9 cellular contexts compared by ENCODE assay signal in genomic region chr1:161382214-161383019, GRCh38. TPM values are rescaled to one million over a fixed set of nuclear protein-coding genes. Genes with fewer than 3 reads are reported as not detected.
DNase-seq lines count a peak whose midpoint lies in the region; ATAC-seq and TF ChIP-seq lines count a peak whose summit lies in the region.
"Had no signal": no experiment of that assay in that cellular context is flagged by ENCODE, and none has a peak within 500 bp of the region (broad histone marks: within the 10 kb centered on the region; RNA-seq: fewer than 3 reads in every experiment).

No MANE protein-coding gene starts in this region.

- H3K4me3 ChIP-seq in CD4-positive, alpha-beta memory T cell (ENCODE audit: low read length in 2 of 2): no peak overlapping the region
- no peak overlapping the region for H3K4me3 ChIP-seq in right cardiac atrium (ENCODE audit: low read length)
- peak overlapping the region; percentile 24 for H3K4me3 ChIP-seq in skeletal muscle satellite cell (ENCODE audit: low read length)
- no peak overlapping the region for H3K4me3 ChIP-seq in lower leg skin (ENCODE audit: low read depth, poor library complexity, severe bottlenecking)

- no peaks in the 10 kb centered on the region for H3K79me1 ChIP-seq in H9 (ENCODE audit: insufficient read depth, low read depth, low read length, poor library complexity, severe bottlenecking)

- no peak overlapping the region for H3K4ac ChIP-seq in H9 (ENCODE audit: low read depth, low read length)

- TF ChIP-seq POLR2A in lower leg skin (IDR thresholded peaks at IDR 0.05): no peak

- no peak overlapping the region for H3K4me3 Mint-ChIP-seq in CD4-positive, alpha-beta memory T cell
- no peak overlapping the region for H3K4me3 Mint-ChIP-seq in H9

- no peak overlapping the region for H3T11ph ChIP-seq in H9 (ENCODE audit: low read length)

- peak overlapping the region in 3 of 7 donors; percentile 3 to 76 (median 7) for H3K27ac Mint-ChIP-seq in CD4-positive, alpha-beta memory T cell
- no peak overlapping the region for H3K27ac Mint-ChIP-seq in H9
- H3K27ac Mint-ChIP-seq: IgD-negative memory B cell had no signal

- H2BK120ac ChIP-seq in H9 (ENCODE audit: low read depth, low read length, poor library complexity, severe bottlenecking): no peak overlapping the region

- H2AK5ac ChIP-seq in H9 (ENCODE audit: insufficient read length, low read length): no peak overlapping the region

- no peak overlapping the region for H2BK5ac ChIP-seq in H9 (ENCODE audit: insufficient read length, low read length)

- TF ChIP-seq CTCF in H9 (conservative IDR thresholded peaks at IDR 0.05) (peak; percentile 79), lower leg skin (IDR thresholded peaks at IDR 0.05) (peak in 1 of 3 donors; percentile 25)

- H3K27ac ChIP-seq in CD4-positive, alpha-beta memory T cell (ENCODE audit: low read depth, low read length): no peak overlapping the region
- H3K27ac ChIP-seq in H9 (ENCODE audit: insufficient read length, low read depth, low read length) (no peak overlapping the region), angular gyrus (ENCODE audit: low read depth, low read length) (peak overlapping the region; percentile 24), right cardiac atrium (ENCODE audit: low read length) (no peak overlapping the region)

- H3K4me1 ChIP-seq in CD4-positive, alpha-beta memory T cell (ENCODE audit: insufficient read depth, low read length): peaks cover 17% of the 10 kb centered on the region
- H3K4me1 ChIP-seq in H9 (ENCODE audit: insufficient read depth, low read length) (no peaks in the 10 kb centered on the region), right cardiac atrium (ENCODE audit: control insufficient read depth, insufficient read depth, low read length) (no peaks in the 10 kb centered on the region), skeletal muscle satellite cell (ENCODE audit: control insufficient read depth, insufficient read depth, low read length) (peaks cover 21% of the 10 kb centered on the region)

- CTCF ChIA-PET in CD4-positive, alpha-beta memory T cell (lab: Charles Lee; ENCODE audit: partially characterized antibody): interaction anchor here (0.7 to 15.8 kb wide), 34 partner anchors 8 to 385 kb away, joined by 3 to 245 read pairs (median 4); partner anchors contain the start of genes ADAMTS4, APOA2, CFAP126 and FCER1G

- WGBS in H9 (ENCODE audit: extremely low coverage, insufficient read length, low lambda C conversion rate): no CpG with 5 or more reads among the region's 4 CpGs
- 25% methylated on average over 4 of the region's 4 CpGs for WGBS in right cardiac atrium
- 13 to 16% methylated on average over 4 of the region's 4 CpGs for WGBS in lower leg skin, 2 donors

- no peaks in the 10 kb centered on the region for H3K36me3 ChIP-seq in CD4-positive, alpha-beta memory T cell (ENCODE audit: insufficient read depth, low read length)
- no peaks in the 10 kb centered on the region for H3K36me3 ChIP-seq in skeletal muscle satellite cell (ENCODE audit: insufficient read depth, low read length)

- peak in 4 of 5 donors; percentile 48 to 61 (median 56) for DNase-seq in CD4-positive, alpha-beta memory T cell
- DNase-seq in H9: no peak
- peak; percentile 58 for DNase-seq in NCI-H345 (lab: John Stamatoyannopoulos, UW)
- peak in 1 of 3 donors; percentile 31 for DNase-seq in right cardiac atrium
- no peak for DNase-seq in lower leg skin (ENCODE audit: low spot score in 2 of 2)

- H4K20me1 ChIP-seq in H9 (ENCODE audit: control insufficient read depth, insufficient read depth, insufficient read length): no peaks in the 10 kb centered on the region

- H2BK20ac ChIP-seq in H9 (ENCODE audit: low read depth, low read length, poor library complexity, severe bottlenecking): no peak overlapping the region

- no peak overlapping the region for H2AFZ ChIP-seq in H9 (ENCODE audit: low read length)

- POLR2A ChIA-PET in CD4-positive, alpha-beta memory T cell (lab: Charles Lee; ENCODE audit: partially characterized antibody): interaction anchor here (0.7 to 1.3 kb wide), 5 partner anchors 12 to 216 kb away, joined by 3 to 7 read pairs (median 5); partner anchors contain the start of genes NDUFS2, PPOX and TOMM40L

- no peak overlapping the region for H3K18ac ChIP-seq in H9 (ENCODE audit: insufficient read length, low read depth, low read length)

- no peak overlapping the region for H3K56ac ChIP-seq in H9 (ENCODE audit: insufficient read length, low read depth, low read length)

- H3K9ac ChIP-seq in H9 (ENCODE audit: extremely low read depth, insufficient read length, low read length) (no peak overlapping the region), skeletal muscle satellite cell (ENCODE audit: low read depth, low read length) (peak overlapping the region; percentile 79)

- no peak overlapping the region for H2BK15ac ChIP-seq in H9 (ENCODE audit: low read depth, low read length)

- ATAC-seq in right cardiac atrium (peak; percentile 81 to 90), HG03025 (IDR thresholded peaks at IDR 0.05; ENCODE audit: low FRiP score, unreplicated experiment) (no peak)

- no peaks in the 10 kb centered on the region for H3K9me3 Mint-ChIP-seq in CD4-positive, alpha-beta memory T cell
- H3K9me3 Mint-ChIP-seq in H9: no peaks in the 10 kb centered on the region
- H3K9me3 Mint-ChIP-seq: IgD-negative memory B cell had no signal

- H3K4me2 ChIP-seq in H9 (ENCODE audit: insufficient read depth, insufficient read length, low read length): no peak overlapping the region
- peak overlapping the region; percentile 82 for H3K4me2 ChIP-seq in skeletal muscle satellite cell (ENCODE audit: low read length)

- no peaks in the 10 kb centered on the region for H3K23me2 ChIP-seq in H9 (ENCODE audit: insufficient read length, low read depth, low read length, poor library complexity, severe bottlenecking)

- no peak overlapping the region for H2BK12ac ChIP-seq in H9 (ENCODE audit: insufficient read length, low read depth, low read length)

- H3K14ac ChIP-seq in H9 (ENCODE audit: insufficient read depth, low read length): no peak overlapping the region

- peaks cover 7 to 14% (median 13%) of the 10 kb centered on the region in 4 donors for H3K4me1 Mint-ChIP-seq in CD4-positive, alpha-beta memory T cell
- peaks cover 7 to 12% of the 10 kb centered on the region in 2 experiments; a peak in 3 of 4 replicates for H3K4me1 Mint-ChIP-seq in H9

- H3K9me3 ChIP-seq in CD4-positive, alpha-beta memory T cell (ENCODE audit: control insufficient read depth in 1 of 2, low read length in 2 of 2): no peaks in the 10 kb centered on the region
- H3K9me3 ChIP-seq in H9 (ENCODE audit: control insufficient read depth, low read depth, low read length) (no peaks in the 10 kb centered on the region), right cardiac atrium (ENCODE audit: control insufficient read depth, low read length) (no peaks in the 10 kb centered on the region), skeletal muscle satellite cell (replicated peaks; ENCODE audit: low read length) (no peaks in the 10 kb centered on the region)

- H4K5ac ChIP-seq in H9 (ENCODE audit: insufficient read length, low read depth, low read length): no peak overlapping the region

- H4K91ac ChIP-seq in H9 (ENCODE audit: insufficient read length, low read depth, low read length): no peak overlapping the region

- H3K27me3 Mint-ChIP-seq in CD4-positive, alpha-beta memory T cell: no peaks in the 10 kb centered on the region
- no peaks in the 10 kb centered on the region for H3K27me3 Mint-ChIP-seq in H9 (ENCODE audit: low read depth)
- H3K27me3 Mint-ChIP-seq: IgD-negative memory B cell had no signal

- H3K79me2 ChIP-seq in H9 (ENCODE audit: insufficient read depth, low read length): no peaks in the 10 kb centered on the region

- H3K27me3 ChIP-seq in CD4-positive, alpha-beta memory T cell (ENCODE audit: insufficient read depth, low read length): no peaks in the 10 kb centered on the region
- H3K27me3 ChIP-seq in H9 (ENCODE audit: insufficient read depth, low read length): no peaks in the 10 kb centered on the region
- H3K27me3 ChIP-seq in right cardiac atrium (ENCODE audit: control insufficient read depth, insufficient read depth): no peaks in the 10 kb centered on the region
- no peaks in the 10 kb centered on the region for H3K27me3 ChIP-seq in skeletal muscle satellite cell (ENCODE audit: control insufficient read depth, insufficient read depth, low read length)

- intact Hi-C loops in CD4-positive, alpha-beta memory T cell (cut with micrococcal nuclease): loop anchor here (1.0 to 5.0 kb wide), 3 partner anchors 155 to 385 kb away; no protein-coding TSS in a partner anchor
- intact Hi-C loops in right cardiac atrium (cut with DNase I): loop anchor here in 3 of 4 donors (5.0 to 10.0 kb wide), 2 partner anchors 155 to 188 kb away; partner anchors contain the start of genes TOMM40L (in 3 of the 3) and ADAMTS4 (in 1 of the 3)
- intact Hi-C loops in lower leg skin (cut with DNase I; ENCODE audit: low total_unique reads): loop anchor here (10.0 kb wide), 1 partner anchor 158 kb away; the partner anchor contains the start of genes APOA2 and TOMM40L

- H3K23ac ChIP-seq in H9 (ENCODE audit: insufficient read length, low read depth, low read length): no peak overlapping the region

- no peaks in the 10 kb centered on the region for H3K36me3 Mint-ChIP-seq in CD4-positive, alpha-beta memory T cell
- no peaks in the 10 kb centered on the region for H3K36me3 Mint-ChIP-seq in H9 (ENCODE audit: insufficient read depth in 1 of 3, low read depth in 3 of 3)
- H3K36me3 Mint-ChIP-seq: IgD-negative memory B cell had no signal

- no peak overlapping the region for H4K8ac ChIP-seq in H9 (replicated peaks; ENCODE audit: insufficient read length, low read depth, low read length)

RNA-seq across cellular contexts. Expression of gene CFAP126, which starts 14.7 kb away (rescaled TPM):
- total RNA-seq in CD4-positive, alpha-beta memory T cell: not detected
- not detected for polyA plus RNA-seq in CD4-positive, alpha-beta memory T cell
- total RNA-seq in H9 (2021): not detected in 2 replicates
- total RNA-seq in right cardiac atrium: not detected
- not detected for polyA plus RNA-seq in right cardiac atrium
- not detected in 2 replicates for total RNA-seq in skeletal muscle satellite cell (2012; rRNA removed)
- total RNA-seq in lower leg skin: not detected
- polyA plus RNA-seq: IgD-negative memory B cell had no signal

Comparison
In these comparisons a context has a peak if more than half of its experiments do, and no peak if none do; other contexts are left out.
1. DNase-seq: peak in CD4-positive, alpha-beta memory T cell (4 of 5) and NCI-H345 (single experiment); none in H9 (single experiment) and lower leg skin (0 of 2).